In the genomic region with DNA sequence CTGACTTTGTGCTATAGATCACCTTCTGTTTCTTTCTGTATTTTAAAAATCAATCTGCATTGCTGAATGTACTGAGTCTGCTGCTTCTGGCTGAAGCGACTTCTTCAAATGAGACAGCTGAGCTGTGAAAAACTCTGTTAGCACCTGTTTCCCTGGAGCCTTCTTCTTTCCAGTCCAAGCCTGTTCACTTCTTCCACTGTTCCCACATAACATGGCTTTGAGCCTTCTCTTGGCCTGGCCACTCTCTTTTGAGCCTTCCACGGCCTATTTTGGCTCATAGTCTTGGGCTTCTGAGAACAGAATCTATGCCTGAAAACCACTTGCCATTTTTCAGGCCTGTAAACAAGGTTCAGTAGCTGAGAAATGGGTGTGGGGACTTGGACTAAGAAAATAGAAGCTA, we compare ENCODE assay signal across 18 cellular contexts.
A peak's percentile ranks its signal among the peaks of the same experiment; 100 is the strongest.
DNase-seq lines count a peak whose midpoint lies in the region; TF ChIP-seq lines count a peak whose summit lies in the region.
"Had no signal": no experiment of that assay in that cellular context is flagged by ENCODE, and none has a peak within 500 bp of the region (broad histone marks: within the 10 kb centered on the region; RNA-seq: fewer than 3 reads in every experiment).

No MANE protein-coding gene starts in this region.

- DNase-seq in caudate nucleus (lab: John Stamatoyannopoulos, UW), result peak in 6 of 61 donors; percentile 5 to 41 (median 14)
- no peak for DNase-seq in mesendoderm
- no peak for DNase-seq in neural progenitor cell (ENCODE audit: low spot score)
- DNase-seq in T-helper 2 cell treated with Interferon-gamma antibody and Interleukin-4, amounts not matched to agents 5 μg/mL and 100 μg/mL, for 36 hours (ENCODE audit: low spot score), result no peak
- no peak for DNase-seq in NCI-H1436 (lab: John Stamatoyannopoulos, UW)
- DNase-seq in central memory CD4-positive, alpha-beta T cell, result no peak
- DNase-seq in tibial artery, result no peak
- DNase-seq: AML-193; CD4-positive, alpha-beta memory T cell; DMS153; DMS79; GF-D8; GOT3; H7; HFFc6 had no signal

- WGBS in mesendoderm (ENCODE audit: extremely low coverage, insufficient coverage, low lambda C conversion rate), result no CpG with 5 or more reads among the region's 2 CpGs

- H2AK5ac ChIP-seq in mesendoderm (ENCODE audit: low read length), result no peak overlapping the region

- H3F3A ChIP-seq in neural progenitor cell (ENCODE audit: low read depth), result no peaks in the 10 kb centered on the region

- peaks cover 5% of the 10 kb centered on the region for H3K27me3 Mint-ChIP-seq in neural progenitor cell (ENCODE audit: insufficient read depth, low read depth)
- no peaks in the 10 kb centered on the region for H3K27me3 Mint-ChIP-seq in T-helper 2 cell treated with Interferon-gamma antibody and Interleukin-4, amounts not matched to agents 5 μg/mL and 100 μg/mL, for 36 hours (ENCODE audit: low read depth)

- no peak overlapping the region for H2BK15ac ChIP-seq in mesendoderm (replicated peaks; ENCODE audit: low read depth)

- H3K9me3 ChIP-seq in neural progenitor cell (ENCODE audit: low read depth) (no peaks in the 10 kb centered on the region), tibial artery (no peaks in the 10 kb centered on the region)
- H3K9me3 ChIP-seq: BLaER1 had no signal

- H2BK5ac ChIP-seq in mesendoderm (ENCODE audit: low read length), result no peak overlapping the region

- H3K4me3 ChIP-seq in mesendoderm (ENCODE audit: low read length), result no peak overlapping the region
- H3K4me3 ChIP-seq in neural progenitor cell, result no peak overlapping the region
- no peak overlapping the region for H3K4me3 ChIP-seq in tibial artery
- H3K4me3 ChIP-seq: BLaER1 had no signal

- no peak overlapping the region for H2BK120ac ChIP-seq in mesendoderm (ENCODE audit: low read depth, low read length)

- H3K79me1 ChIP-seq in mesendoderm (ENCODE audit: low read length), result no peaks in the 10 kb centered on the region

- peak overlapping the region; percentile 40 for H2AFZ ChIP-seq in neural progenitor cell (replicated peaks)

- H3K27ac ChIP-seq in caudate nucleus (ENCODE audit: low read depth, low read length) (peak overlapping the region; percentile 26), mesendoderm (ENCODE audit: low read depth, low read length) (no peak overlapping the region), neural progenitor cell (no peak overlapping the region), tibial artery (no peak overlapping the region)
- H3K27ac ChIP-seq: BLaER1 had no signal

- H3K23ac ChIP-seq in mesendoderm (ENCODE audit: low read length), result no peak overlapping the region

- peaks cover 13% of the 10 kb centered on the region for H3K4me1 Mint-ChIP-seq in neural progenitor cell
- H3K4me1 Mint-ChIP-seq in T-helper 2 cell treated with Interferon-gamma antibody and Interleukin-4, amounts not matched to agents 5 μg/mL and 100 μg/mL, for 36 hours (ENCODE audit: low read depth), result no peaks in the 10 kb centered on the region
- H3K4me1 Mint-ChIP-seq: CD14-positive monocyte; CD4-positive, alpha-beta memory T cell; IgD-negative memory B cell had no signal

- H3K4me2 ChIP-seq in mesendoderm (ENCODE audit: low read length), result no peak overlapping the region
- no peak overlapping the region for H3K4me2 ChIP-seq in neural progenitor cell
- H3K4me2 ChIP-seq: BLaER1 had no signal

- H3K4me1 ChIP-seq in mesendoderm (ENCODE audit: control insufficient read depth, low read depth, low read length) (no peaks in the 10 kb centered on the region), neural progenitor cell (no peaks in the 10 kb centered on the region), tibial artery (peaks cover 0 to 26% (median 5%) of the 10 kb centered on the region in 4 donors)
- H3K4me1 ChIP-seq: BLaER1 had no signal

- no peaks in the 10 kb centered on the region for H4K20me1 ChIP-seq in neural progenitor cell (ENCODE audit: low read depth)
- H4K20me1 ChIP-seq: BLaER1 had no signal

- no peak overlapping the region for H4K5ac ChIP-seq in mesendoderm (ENCODE audit: low read length)

- H3K36me3 Mint-ChIP-seq in neural progenitor cell, result no peaks in the 10 kb centered on the region
- no peaks in the 10 kb centered on the region for H3K36me3 Mint-ChIP-seq in T-helper 2 cell treated with Interferon-gamma antibody and Interleukin-4, amounts not matched to agents 5 μg/mL and 100 μg/mL, for 36 hours (ENCODE audit: low read depth)
- H3K36me3 Mint-ChIP-seq: CD14-positive monocyte; CD4-positive, alpha-beta memory T cell had no signal

- no peaks in the 10 kb centered on the region for H3K79me2 ChIP-seq in mesendoderm (ENCODE audit: control insufficient read depth, insufficient read depth, low read length)
- no peaks in the 10 kb centered on the region for H3K79me2 ChIP-seq in neural progenitor cell (ENCODE audit: low read depth)

- H3K36me3 ChIP-seq in mesendoderm (ENCODE audit: control insufficient read depth, insufficient read depth, low read length) (no peaks in the 10 kb centered on the region), neural progenitor cell (no peaks in the 10 kb centered on the region), tibial artery (no peaks in the 10 kb centered on the region)
- H3K36me3 ChIP-seq: BLaER1 had no signal

- peak overlapping the region; percentile 24 for H3K27ac Mint-ChIP-seq in neural progenitor cell
- no peak overlapping the region for H3K27ac Mint-ChIP-seq in T-helper 2 cell treated with Interferon-gamma antibody and Interleukin-4, amounts not matched to agents 5 μg/mL and 100 μg/mL, for 36 hours
- H3K27ac Mint-ChIP-seq: CD14-positive monocyte; CD4-positive, alpha-beta memory T cell; HFFc6; IgD-negative memory B cell had no signal

- no peak overlapping the region for H3K18ac ChIP-seq in mesendoderm (ENCODE audit: low read length)

- no peaks in the 10 kb centered on the region for H3K9me3 Mint-ChIP-seq in neural progenitor cell
- no peaks in the 10 kb centered on the region for H3K9me3 Mint-ChIP-seq in T-helper 2 cell treated with Interferon-gamma antibody and Interleukin-4, amounts not matched to agents 5 μg/mL and 100 μg/mL, for 36 hours
- H3K9me3 Mint-ChIP-seq: HFFc6 had no signal

- no peaks in the 10 kb centered on the region for H3K27me3 ChIP-seq in mesendoderm (ENCODE audit: insufficient read depth, low read length, poor library complexity)
- H3K27me3 ChIP-seq in neural progenitor cell, result no peaks in the 10 kb centered on the region
- H3K27me3 ChIP-seq in tibial artery, result no peaks in the 10 kb centered on the region
- H3K27me3 ChIP-seq: BLaER1 had no signal

- H3K56ac ChIP-seq in mesendoderm (ENCODE audit: low read length), result no peak overlapping the region

- H4K8ac ChIP-seq in mesendoderm (ENCODE audit: low read depth, low read length), result peak overlapping the region; percentile 89

- H3K4ac ChIP-seq in mesendoderm (ENCODE audit: low read depth, low read length), result no peak overlapping the region

- intact Hi-C loops in tibial artery (cut with DNase I; ENCODE audit: low total_unique reads), result no loop called here

- TF ChIP-seq CTCF in neural progenitor cell (IDR thresholded peaks at IDR 0.05) (no peak), tibial artery (IDR thresholded peaks at IDR 0.05) (no peak)

- H3K4me3 Mint-ChIP-seq in neural progenitor cell, result no peak overlapping the region
- H3K4me3 Mint-ChIP-seq in T-helper 2 cell treated with Interferon-gamma antibody and Interleukin-4, amounts not matched to agents 5 μg/mL and 100 μg/mL, for 36 hours, result no peak overlapping the region
- H3K4me3 Mint-ChIP-seq: CD14-positive monocyte; CD4-positive, alpha-beta memory T cell; HFFc6; IgD-negative memory B cell had no signal

- H3K9ac ChIP-seq in mesendoderm (ENCODE audit: low read length) (no peak overlapping the region), neural progenitor cell (no peak overlapping the region)
- H3K9ac ChIP-seq: BLaER1 had no signal
